ENCODE assay signal across 1 cellular context in the genomic region with DNA sequence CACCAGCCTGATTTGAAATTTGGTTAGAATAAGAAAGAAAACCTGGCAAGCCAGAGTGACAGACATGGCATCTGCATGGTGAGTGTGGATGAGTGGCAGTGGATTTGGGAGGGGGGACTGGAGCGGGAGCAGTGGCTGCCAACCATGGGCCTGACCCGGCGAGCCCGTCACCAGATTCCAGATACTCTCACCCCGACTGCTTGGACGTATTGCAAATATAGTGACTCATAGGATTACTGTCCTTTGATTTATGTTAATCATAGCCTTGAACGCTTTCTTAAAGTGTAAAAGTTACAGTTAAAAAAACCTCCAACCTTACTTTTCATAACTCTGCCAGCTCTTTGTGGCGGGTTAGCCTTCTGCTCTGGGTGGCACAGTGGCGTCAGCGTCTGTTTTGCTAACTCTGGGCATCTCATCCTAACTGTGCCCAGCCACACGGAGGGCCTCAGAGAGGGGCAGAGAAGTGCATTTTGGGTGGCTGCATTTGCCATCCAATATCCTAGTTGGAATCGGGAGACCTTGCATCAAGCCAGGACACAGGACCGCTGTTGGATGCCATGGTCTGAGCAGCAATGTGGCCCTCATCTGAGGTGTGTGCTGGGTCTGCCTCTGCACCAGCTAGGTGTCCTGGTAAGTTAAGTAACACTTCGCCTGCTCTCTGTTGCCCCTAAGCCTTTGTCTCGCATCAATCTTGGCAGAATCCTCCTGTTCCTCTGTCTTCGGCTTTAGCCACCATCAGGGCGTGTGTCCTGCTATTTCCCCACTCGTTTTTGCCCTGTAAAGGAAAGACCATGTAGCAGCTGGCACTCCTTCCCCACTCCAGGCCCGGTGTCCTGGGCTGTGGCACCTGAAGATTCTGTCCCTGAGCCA.
TF ChIP-seq lines count a peak whose summit lies in the region.

No MANE protein-coding gene starts in this region.

TF ChIP-seq in HepG2, 621 proteins besides CTCF, POLR2A, EP300 and RAD21:
- TF ChIP-seq PHB2 (IDR thresholded peaks at IDR 0.05; ENCODE audit: partially characterized antibody) (no peak), SP4 (CRISPR knock-in tag; IDR thresholded peaks at IDR 0.05) (peak; percentile 55; the same call in 1 of the 2 replicates), FOSL2 (CRISPR knock-in tag; IDR thresholded peaks at IDR 0.05) (peak; percentile 57; the same call in 1 of the 2 replicates), CREB1 (IDR thresholded peaks at IDR 0.05) (peak; percentile 42), CREB1 (CRISPR knock-in tag; IDR thresholded peaks at IDR 0.05) (no peak), ZNF768 (CRISPR knock-in tag; IDR thresholded peaks at IDR 0.05) (no peak), NRL (CRISPR knock-in tag; IDR thresholded peaks at IDR 0.05; ENCODE audit: borderline replicate concordance) (0 out of 2 replicates have a peak, but pooled peaks have one; percentile 47), DR1 (CRISPR knock-in tag; IDR thresholded peaks at IDR 0.05) (no peak), SMAD1 (CRISPR knock-in tag; IDR thresholded peaks at IDR 0.05; ENCODE audit: borderline replicate concordance, low read depth) (no peak), SALL1 (CRISPR knock-in tag; IDR thresholded peaks at IDR 0.05) (0 out of 2 replicates have a peak, but pooled peaks have one; percentile 41), GATAD1 (CRISPR knock-in tag; IDR thresholded peaks at IDR 0.05) (no peak)
- TF ChIP-seq, protein P1, sequence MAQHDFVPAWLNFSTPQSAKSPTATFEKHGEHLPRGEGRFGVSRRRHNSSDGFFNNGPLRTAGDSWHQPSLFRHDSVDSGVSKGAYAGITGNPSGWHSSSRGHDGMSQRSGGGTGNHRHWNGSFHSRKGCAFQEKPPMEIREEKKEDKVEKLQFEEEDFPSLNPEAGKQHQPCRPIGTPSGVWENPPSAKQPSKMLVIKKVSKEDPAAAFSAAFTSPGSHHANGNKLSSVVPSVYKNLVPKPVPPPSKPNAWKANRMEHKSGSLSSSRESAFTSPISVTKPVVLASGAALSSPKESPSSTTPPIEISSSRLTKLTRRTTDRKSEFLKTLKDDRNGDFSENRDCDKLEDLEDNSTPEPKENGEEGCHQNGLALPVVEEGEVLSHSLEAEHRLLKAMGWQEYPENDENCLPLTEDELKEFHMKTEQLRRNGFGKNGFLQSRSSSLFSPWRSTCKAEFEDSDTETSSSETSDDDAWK (CRISPR knock-in tag; IDR thresholded peaks at IDR 0.05): no peak
- TF ChIP-seq, protein P2, sequence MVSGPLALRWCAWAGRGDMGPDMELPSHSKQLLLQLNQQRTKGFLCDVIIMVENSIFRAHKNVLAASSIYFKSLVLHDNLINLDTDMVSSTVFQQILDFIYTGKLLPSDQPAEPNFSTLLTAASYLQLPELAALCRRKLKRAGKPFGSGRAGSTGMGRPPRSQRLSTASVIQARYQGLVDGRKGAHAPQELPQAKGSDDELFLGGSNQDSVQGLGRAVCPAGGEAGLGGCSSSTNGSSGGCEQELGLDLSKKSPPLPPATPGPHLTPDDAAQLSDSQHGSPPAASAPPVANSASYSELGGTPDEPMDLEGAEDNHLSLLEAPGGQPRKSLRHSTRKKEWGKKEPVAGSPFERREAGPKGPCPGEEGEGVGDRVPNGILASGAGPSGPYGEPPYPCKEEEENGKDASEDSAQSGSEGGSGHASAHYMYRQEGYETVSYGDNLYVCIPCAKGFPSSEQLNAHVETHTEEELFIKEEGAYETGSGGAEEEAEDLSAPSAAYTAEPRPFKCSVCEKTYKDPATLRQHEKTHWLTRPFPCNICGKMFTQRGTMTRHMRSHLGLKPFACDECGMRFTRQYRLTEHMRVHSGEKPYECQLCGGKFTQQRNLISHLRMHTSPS (CRISPR knock-in tag; IDR thresholded peaks at IDR 0.05; ENCODE audit: low read depth): 0 out of 2 replicates have a peak, but pooled peaks have one; percentile 10
- TF ChIP-seq, protein P3, sequence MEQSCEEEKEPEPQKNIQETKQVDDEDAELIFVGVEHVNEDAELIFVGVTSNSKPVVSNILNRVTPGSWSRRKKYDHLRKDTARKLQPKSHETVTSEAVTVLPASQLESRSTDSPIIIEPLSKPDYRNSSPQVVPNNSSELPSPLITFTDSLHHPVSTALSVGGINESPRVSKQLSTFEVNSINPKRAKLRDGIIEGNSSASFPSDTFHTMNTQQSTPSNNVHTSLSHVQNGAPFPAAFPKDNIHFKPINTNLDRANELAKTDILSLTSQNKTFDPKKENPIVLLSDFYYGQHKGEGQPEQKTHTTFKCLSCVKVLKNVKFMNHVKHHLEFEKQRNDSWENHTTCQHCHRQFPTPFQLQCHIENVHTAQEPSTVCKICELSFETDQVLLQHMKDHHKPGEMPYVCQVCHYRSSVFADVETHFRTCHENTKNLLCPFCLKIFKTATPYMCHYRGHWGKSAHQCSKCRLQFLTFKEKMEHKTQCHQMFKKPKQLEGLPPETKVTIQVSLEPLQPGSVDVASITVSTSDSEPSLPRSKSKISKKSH (CRISPR knock-in tag; IDR thresholded peaks at IDR 0.05; ENCODE audit: borderline replicate concordance): peak; percentile 42; the same call in 1 of the 2 replicates
- TF ChIP-seq, protein P4, sequence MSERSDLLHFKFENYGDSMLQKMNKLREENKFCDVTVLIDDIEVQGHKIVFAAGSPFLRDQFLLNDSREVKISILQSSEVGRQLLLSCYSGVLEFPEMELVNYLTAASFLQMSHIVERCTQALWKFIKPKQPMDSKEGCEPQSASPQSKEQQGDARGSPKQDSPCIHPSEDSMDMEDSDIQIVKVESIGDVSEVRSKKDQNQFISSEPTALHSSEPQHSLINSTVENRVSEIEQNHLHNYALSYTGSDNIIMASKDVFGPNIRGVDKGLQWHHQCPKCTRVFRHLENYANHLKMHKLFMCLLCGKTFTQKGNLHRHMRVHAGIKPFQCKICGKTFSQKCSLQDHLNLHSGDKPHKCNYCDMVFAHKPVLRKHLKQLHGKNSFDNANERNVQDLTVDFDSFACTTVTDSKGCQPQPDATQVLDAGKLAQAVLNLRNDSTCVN (CRISPR knock-in tag; IDR thresholded peaks at IDR 0.05; ENCODE audit: borderline replicate concordance): no peak
